ENCODE assay signal across 8 cellular contexts in genomic region chr16:68520649-68521086, GRCh38. TPM values are rescaled to one million over a fixed set of nuclear protein-coding genes. Genes with fewer than 3 reads are reported as not detected.
A peak's percentile ranks its signal among the peaks of the same experiment; 100 is the strongest.
DNase-seq lines count a peak whose midpoint lies in the region; ATAC-seq and TF ChIP-seq lines count a peak whose summit lies in the region.

No MANE protein-coding gene starts in this region.

- TF ChIP-seq CTCF in AG04449 (IDR thresholded peaks at IDR 0.05; ENCODE audit: insufficient read depth, low read length, missing control alignments) = peak; percentile 98

- intact Hi-C loops in activated CD4-positive, alpha-beta T cell treated with anti-CD3 and anti-CD28 coated beads for 36 hours (cut with DNase I, micrococcal nuclease) = loop anchor here in 1 of 2 experiments (1.0 kb wide), 2 partner anchors 19 to 72 kb away; partner anchors contain the start of genes SMPD3 and ZFP90

- H3K4me3 ChIP-seq in AG04449 (ENCODE audit: low read depth, low read length) = peak overlapping the region; percentile 50

- H3K4me3 Mint-ChIP-seq in activated CD4-positive, alpha-beta T cell treated with anti-CD3 and anti-CD28 coated beads for 36 hours = peak overlapping the region; percentile 11

- no peaks in the 10 kb centered on the region for H3K36me3 Mint-ChIP-seq in activated CD4-positive, alpha-beta T cell treated with anti-CD3 and anti-CD28 coated beads for 36 hours (ENCODE audit: low read depth)

- POLR2A ChIA-PET in AG04449 (lab: Yijun Ruan, JAX) = no interaction called here
- POLR2A ChIA-PET in activated CD4-positive, alpha-beta T cell treated with anti-CD3 and anti-CD28 coated beads for 36 hours (lab: Charles Lee) = no interaction called here

- H3K9me3 Mint-ChIP-seq in activated CD4-positive, alpha-beta T cell treated with anti-CD3 and anti-CD28 coated beads for 36 hours (ENCODE audit: low read depth) = no peaks in the 10 kb centered on the region

- H3K4me1 Mint-ChIP-seq in activated CD4-positive, alpha-beta T cell treated with anti-CD3 and anti-CD28 coated beads for 36 hours = peaks cover 4% of the 10 kb centered on the region

- H3K27me3 Mint-ChIP-seq in activated CD4-positive, alpha-beta T cell treated with anti-CD3 and anti-CD28 coated beads for 36 hours = peaks cover 2% of the 10 kb centered on the region

- CTCF ChIA-PET in AG04449 (lab: Yijun Ruan, JAX) = interaction anchor here (0.7 to 7.4 kb wide), 45 partner anchors 9 to 603 kb away, joined by 3 to 88 read pairs (median 4); partner anchors contain the start of genes TANGO6 and ZFP90
- CTCF ChIA-PET in activated CD4-positive, alpha-beta T cell treated with anti-CD3 and anti-CD28 coated beads for 36 hours (lab: Charles Lee) = interaction anchor here (0.6 to 2.8 kb wide), 34 partner anchors 8 to 691 kb away, joined by 3 to 32 read pairs (median 4); partner anchors contain the start of genes SLC7A6 and ZFP90

- no peak for DNase-seq in AG04449 (ENCODE audit: low read depth, low spot score)
- DNase-seq in NCI-H524 treated with DMSO at 0.1 percent for 48 hours (lab: John Stamatoyannopoulos, UW) = peak; percentile 40
- peak; percentile 94 for DNase-seq in activated CD4-positive, alpha-beta T cell treated with anti-CD3 and anti-CD28 coated beads for 36 hours
- DNase-seq in cerebellum (ENCODE audit: low spot score) = peak; percentile 91
- peak; percentile 97 for DNase-seq in left kidney (ENCODE audit: low read depth, low spot score)
- peak; percentile 81 to 85 for DNase-seq in stimulated activated CD4-positive, alpha-beta T cell treated with anti-CD3 and anti-CD28 coated beads, Interleukin-2, amount 100 ng/mL, for 48 hours

- ATAC-seq in GM18868 (IDR thresholded peaks at IDR 0.05; ENCODE audit: unreplicated experiment) = peak; percentile 70
- ATAC-seq in HG03442 (IDR thresholded peaks at IDR 0.05; ENCODE audit: unreplicated experiment) = peak; percentile 75
- peak; percentile 99 for ATAC-seq in activated CD4-positive, alpha-beta T cell treated with anti-CD3 and anti-CD28 coated beads for 36 hours

- peak overlapping the region; percentile 19 for H3K27ac Mint-ChIP-seq in activated CD4-positive, alpha-beta T cell treated with anti-CD3 and anti-CD28 coated beads for 36 hours

RNA-seq across cellular contexts. Expression of gene ZFP90, which starts 18.4 kb away (rescaled TPM):
- total RNA-seq in activated CD4-positive, alpha-beta T cell treated with anti-CD3 and anti-CD28 coated beads for 36 hours = 10 to 100 TPM; 31.4 to 31.6 TPM
- 87.6 TPM for total RNA-seq in cerebellum
